Comparison of ENCODE assay signal across 8 cellular contexts in genomic region chr3:115148142-115148790, GRCh38. TPM values are rescaled to one million over a fixed set of nuclear protein-coding genes. Genes with fewer than 3 reads are reported as not detected.
DNase-seq lines count a peak whose midpoint lies in the region; ATAC-seq and TF ChIP-seq lines count a peak whose summit lies in the region.

No MANE protein-coding gene starts in this region.

- H3K36me3 ChIP-seq in ES-I3 (ENCODE audit: insufficient read depth, low read length) (no peaks in the 10 kb centered on the region), gastroesophageal sphincter (no peaks in the 10 kb centered on the region)

- 0% methylated on average over 10 to 16 of the region's 20 CpGs for WGBS in gastroesophageal sphincter (ENCODE audit: low coverage in 1 of 2), 2 donors

- H3K4me1 ChIP-seq in ES-I3 (ENCODE audit: insufficient read depth, low read length): no peaks in the 10 kb centered on the region
- peaks cover 5 to 38% (median 7%) of the 10 kb centered on the region in 3 donors for H3K4me1 ChIP-seq in gastroesophageal sphincter

- peak overlapping the region; percentile 73 for H3K9ac ChIP-seq in ES-I3 (ENCODE audit: low read depth, low read length)

- TF ChIP-seq CTCF in VCaP (conservative IDR thresholded peaks at IDR 0.05) (no peak), gastroesophageal sphincter (IDR thresholded peaks at IDR 0.05) (no peak)

- TF ChIP-seq EP300 in gastroesophageal sphincter (IDR thresholded peaks at IDR 0.05): no peak

- H3K9me3 ChIP-seq in ES-I3 (ENCODE audit: control insufficient read depth, insufficient read depth, low read length): no peaks in the 10 kb centered on the region
- H3K9me3 ChIP-seq in gastroesophageal sphincter: no peaks in the 10 kb centered on the region

- peak overlapping the region; percentile 94 for H3K27ac ChIP-seq in VCaP
- H3K27ac ChIP-seq in gastroesophageal sphincter: peak overlapping the region; percentile 96 to 99 (median 98)
- peak overlapping the region; percentile 75 to 96 (median 92) for H3K27ac ChIP-seq in skin epidermis

- H3K4me3 ChIP-seq in gastroesophageal sphincter (peak overlapping the region; percentile 81 to 91), skin epidermis (peak overlapping the region; percentile 56 to 95 (median 79))

- no peak for DNase-seq in epidermal melanocyte (ENCODE audit: insufficient read length, low spot score)

- peak; percentile 2 for ATAC-seq in HG02763 (IDR thresholded peaks at IDR 0.05; ENCODE audit: unreplicated experiment)
- no peak for ATAC-seq in gastroesophageal sphincter
- ATAC-seq in HG03159 (IDR thresholded peaks at IDR 0.05; ENCODE audit: unreplicated experiment): no peak
- no peak for ATAC-seq in HG03280 (IDR thresholded peaks at IDR 0.05; ENCODE audit: unreplicated experiment)

- TF ChIP-seq POLR2A in gastroesophageal sphincter (IDR thresholded peaks at IDR 0.05): no peak

- H3K27me3 ChIP-seq in gastroesophageal sphincter: no peaks in the 10 kb centered on the region

RNA-seq across cellular contexts. Expression of gene ZBTB20, which starts 1.2 kb away (rescaled TPM):
- 100 to 1,000 TPM in 2 of 4 donors, 10 to 100 TPM in 2; 53.1 to 113 (median 98.4) TPM for total RNA-seq in gastroesophageal sphincter
